Comparison of ENCODE assay signal across 11 cellular contexts in genomic region chr15:101200181-101200580, GRCh38. TPM values are rescaled to one million over a fixed set of nuclear protein-coding genes. Genes with fewer than 3 reads are reported as not detected.
DNase-seq lines count a peak whose midpoint lies in the region; ATAC-seq and TF ChIP-seq lines count a peak whose summit lies in the region.
"Had no signal": no experiment of that assay in that cellular context is flagged by ENCODE, and none has a peak within 500 bp of the region (broad histone marks: within the 10 kb centered on the region; RNA-seq: fewer than 3 reads in every experiment).

No MANE protein-coding gene starts in this region.

- peak overlapping the region; percentile 42 for H3K9ac ChIP-seq in Loucy (ENCODE audit: low read depth, low read length, poor library complexity, severe bottlenecking)

- no peaks in the 10 kb centered on the region for H3K9me2 ChIP-seq in Loucy (replicated peaks; ENCODE audit: low read depth, low read length)

- peak overlapping the region; percentile 28 for H3K4me3 Mint-ChIP-seq in CD4-positive, alpha-beta T cell

- no peaks in the 10 kb centered on the region for H3K27me3 ChIP-seq in CD4-positive, alpha-beta T cell (ENCODE audit: control insufficient read depth, insufficient read depth, low read length)
- no peaks in the 10 kb centered on the region for H3K27me3 ChIP-seq in Loucy (ENCODE audit: insufficient read depth, low read length, poor library complexity, severe bottlenecking)
- H3K27me3 ChIP-seq in ovary, result no peaks in the 10 kb centered on the region

- peak overlapping the region; percentile 10 for H3K27ac Mint-ChIP-seq in CD4-positive, alpha-beta T cell

- 73 to 81% (median 80%) methylated on average over 9 of the region's 9 CpGs for WGBS in ovary, 3 donors

- H4K20me1 ChIP-seq in Loucy (ENCODE audit: insufficient read depth, low read length, poor library complexity, severe bottlenecking), result peaks cover 91% of the 10 kb centered on the region

- no peaks in the 10 kb centered on the region for H3K36me3 Mint-ChIP-seq in CD4-positive, alpha-beta T cell (ENCODE audit: low read depth)

- peaks cover 9% of the 10 kb centered on the region; the same call in 1 of the 2 replicates for H3F3A ChIP-seq in Loucy (ENCODE audit: low read depth)

- H3K36me3 ChIP-seq in Loucy (ENCODE audit: insufficient read depth, low read length), result no peaks in the 10 kb centered on the region
- H3K36me3 ChIP-seq in ovary, result no peaks in the 10 kb centered on the region

- intact Hi-C loops in CD4-positive, alpha-beta T cell (cut with DNase I, micrococcal nuclease), result no loop called here
- intact Hi-C loops in ovary (cut with DNase I), result no loop called here

- no peaks in the 10 kb centered on the region for H3K9me3 ChIP-seq in CD4-positive, alpha-beta T cell (ENCODE audit: control insufficient read depth, low read length)
- H3K9me3 ChIP-seq in Loucy (ENCODE audit: insufficient read depth, low read depth, low read length) (no peaks in the 10 kb centered on the region), ovary (no peaks in the 10 kb centered on the region)

- peak overlapping the region; percentile 43 for H3K4me2 ChIP-seq in Loucy (ENCODE audit: low read depth, low read length, poor library complexity, severe bottlenecking)

- H3K4me1 Mint-ChIP-seq in CD4-positive, alpha-beta T cell (ENCODE audit: low read depth), result peaks cover 68% of the 10 kb centered on the region

- no peak for DNase-seq in CD4-positive, alpha-beta T cell
- DNase-seq in ovary (no peak), islet precursor cell (no peak), activated gamma-delta T cell (lab: John Stamatoyannopoulos, UW) (no peak)
- DNase-seq: GF-D8, NCI-H2081 treated with DMSO at 0.1 percent for 48 hours, SW 1271 had no signal

- ATAC-seq in CD4-positive, alpha-beta T cell (ENCODE audit: poor library complexity), result no peak
- ATAC-seq in HG03095 (IDR thresholded peaks at IDR 0.05; ENCODE audit: unreplicated experiment) (no peak), GM21576 (IDR thresholded peaks at IDR 0.05; ENCODE audit: unreplicated experiment) (no peak)

- H3K4me3 ChIP-seq in Loucy (ENCODE audit: low read length, poor library complexity, severe bottlenecking), result peak overlapping the region; percentile 29
- no peak overlapping the region for H3K4me3 ChIP-seq in ovary

- no peak overlapping the region for H3K27ac ChIP-seq in CD4-positive, alpha-beta T cell (ENCODE audit: low read depth, low read length)
- H3K27ac ChIP-seq in cingulate gyrus (ENCODE audit: low read depth, low read length) (peak overlapping the region; percentile 65), ovary (peak overlapping the region; percentile 44 to 51)

- TF ChIP-seq POLR2A in ovary (IDR thresholded peaks at IDR 0.05), result no peak

- POLR2A ChIA-PET in CD4-positive, alpha-beta T cell (lab: Charles Lee), result no interaction called here

- CTCF ChIA-PET in CD4-positive, alpha-beta T cell (lab: Charles Lee), result no interaction called here

- no peak for TF ChIP-seq CTCF in CD4-positive, alpha-beta T cell (IDR thresholded peaks at IDR 0.05)
- no peak for TF ChIP-seq CTCF in Loucy (conservative IDR thresholded peaks at IDR 0.05; ENCODE audit: low read length)
- no peak for TF ChIP-seq CTCF in ovary (IDR thresholded peaks at IDR 0.05)

- H2AFZ ChIP-seq in Loucy (ENCODE audit: low read length), result no peak overlapping the region

- H3K27me3 Mint-ChIP-seq in CD4-positive, alpha-beta T cell, result no peaks in the 10 kb centered on the region

- H3K9me3 Mint-ChIP-seq in CD4-positive, alpha-beta T cell, result no peaks in the 10 kb centered on the region

- H3K79me2 ChIP-seq in Loucy (ENCODE audit: insufficient read depth, low read length), result peaks cover 97% of the 10 kb centered on the region

- TF ChIP-seq EP300 in ovary (IDR thresholded peaks at IDR 0.05), result no peak

- H3K4me1 ChIP-seq in Loucy (ENCODE audit: insufficient read depth, low read length, poor library complexity, severe bottlenecking), result peaks cover 61% of the 10 kb centered on the region
- H3K4me1 ChIP-seq in ovary (ENCODE audit: insufficient read depth), result peaks cover 24% of the 10 kb centered on the region

RNA-seq across cellular contexts. Expression of gene CHSY1, which starts 51.7 kb away (rescaled TPM):
- 1 to 10 TPM; 5.8 to 6.7 TPM for total RNA-seq in CD4-positive, alpha-beta T cell
- 10 to 100 TPM; 23.0 to 69.9 (median 33.1) TPM for total RNA-seq in ovary
- 10 to 100 TPM; 24.4 to 33.0 TPM for polyA plus RNA-seq in ovary
